ENCODE assay signal across 22 cellular contexts in genomic region chr10:100837300-100837699, GRCh38.
"Had no signal": no experiment of that assay in that cellular context is flagged by ENCODE, and none has a peak within 500 bp of the region (broad histone marks: within the 10 kb centered on the region; RNA-seq: fewer than 3 reads in every experiment).

No MANE protein-coding gene starts in this region.

- H3K27me3 ChIP-seq: pancreas, uterus had no signal

- ATAC-seq: left lung; naive thymus-derived CD4-positive, alpha-beta T cell; pancreas; right cardiac atrium; sciatic nerve; stimulated activated memory B cell treated with anti-CD40 and anti-IgM and Interleukin-4, amounts not matched to agents 10 μg/mL and 1 μg/mL and 100 μg/mL, for 72 hours; stimulated activated naive CD8-positive, alpha-beta T cell treated with anti-CD3 and anti-CD28 coated beads, Interleukin-15, amount 100 ng/mL, for 72 hours had no signal

- DNase-seq: islet precursor cell; left lung; mesendoderm; naive thymus-derived CD4-positive, alpha-beta T cell; nucleus accumbens; pancreas; posterior cingulate gyrus; retina; right cardiac atrium; spleen; stimulated activated CD4-positive, alpha-beta T cell treated with anti-CD3 and anti-CD28 coated beads, Interleukin-4, amount 100 ng/mL, for 24 hours; stimulated activated CD8-positive, alpha-beta memory T cell treated with anti-CD3 and anti-CD28 coated beads, Interleukin-4, amount 100 ng/mL, for 48 hours; stimulated activated naive CD4-positive, alpha-beta T cell treated with Interleukin-2 at 50 U/mL for 16 hours; stimulated activated naive CD8-positive, alpha-beta T cell treated with anti-CD3 and anti-CD28 coated beads, Interleukin-15, amount 100 ng/mL, for 72 hours; substantia nigra; uterus had no signal

- H3K9me3 ChIP-seq: left lung, pancreas, prostate gland, uterus had no signal

- H3K4me3 ChIP-seq: hepatocyte, left lung, pancreas, prostate gland, skin epidermis, spleen, tibial nerve, uterus had no signal

- H3K4me1 ChIP-seq: left lung, pancreas, prostate gland, spleen, tibial nerve, uterus had no signal

- H3K27ac ChIP-seq: hepatocyte, left lung, pancreas, prostate gland, skin epidermis, spleen, tibial nerve, uterus had no signal

- H3K36me3 ChIP-seq: left lung, pancreas, prostate gland, spleen, tibial nerve, uterus had no signal
